8 cellular contexts compared by ENCODE assay signal in the genomic region with DNA sequence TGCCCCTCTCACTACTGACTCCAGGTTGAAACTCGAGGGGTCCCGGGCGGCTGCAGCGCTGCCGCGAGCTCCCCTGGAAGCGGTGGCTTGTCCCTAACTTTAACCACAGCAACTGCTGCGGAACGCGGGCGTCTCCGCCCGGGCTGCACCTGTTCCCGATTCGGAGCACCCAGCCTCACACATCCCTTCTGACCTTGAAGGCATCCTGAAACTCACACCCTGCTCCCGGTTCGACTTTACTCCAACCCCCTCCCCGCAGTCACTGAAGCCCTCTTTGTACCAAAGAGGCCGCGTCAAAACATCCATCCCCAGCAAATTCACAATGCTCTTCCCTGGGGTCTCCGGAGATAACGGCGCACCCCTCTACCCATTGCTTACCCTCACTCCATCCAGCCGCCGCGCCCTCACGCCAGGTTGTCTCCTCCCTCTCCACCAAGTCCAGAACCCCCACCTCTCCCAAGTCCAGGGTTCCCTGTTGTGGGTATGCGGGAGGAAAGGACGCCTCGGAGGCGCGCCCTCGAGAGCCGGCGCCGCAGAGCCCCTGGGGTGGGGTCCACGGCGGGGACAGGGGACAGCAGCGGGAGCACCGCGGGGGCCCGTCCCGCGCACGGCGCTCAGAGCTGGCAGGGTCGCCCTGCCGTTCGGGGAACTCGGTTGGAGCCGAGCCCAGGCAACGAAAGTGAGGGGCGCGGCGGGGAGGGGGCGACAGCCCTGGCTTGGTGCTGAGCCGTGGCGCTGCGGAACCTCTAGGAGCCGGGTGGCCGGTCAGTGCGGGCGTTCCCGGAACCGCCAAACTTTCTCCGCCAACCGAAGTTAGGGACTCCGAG. TPM values are rescaled to one million over a fixed set of nuclear protein-coding genes. Genes with fewer than 3 reads are reported as not detected.
A peak's percentile ranks its signal among the peaks of the same experiment; 100 is the strongest.
DNase-seq lines count a peak whose midpoint lies in the region; ATAC-seq and TF ChIP-seq lines count a peak whose summit lies in the region.

No MANE protein-coding gene starts in this region.

- intact Hi-C loops in Caco-2 (cut with micrococcal nuclease; ENCODE audit: unreplicated experiment), result loop anchor here (2.0 kb wide), 2 partner anchors 49 to 143 kb away; no protein-coding TSS in a partner anchor

- no peaks in the 10 kb centered on the region for H3K36me3 ChIP-seq in Caco-2 (ENCODE audit: control insufficient read depth, insufficient read depth, low read length)

- H3K9me3 Mint-ChIP-seq in Caco-2 (ENCODE audit: unreplicated experiment), result no peaks in the 10 kb centered on the region
- H3K9me3 Mint-ChIP-seq in chondrocyte (ENCODE audit: low read depth), result no peaks in the 10 kb centered on the region
- H3K9me3 Mint-ChIP-seq in naive thymus-derived CD8-positive, alpha-beta T cell, result no peaks in the 10 kb centered on the region

- H3K9me3 ChIP-seq in Caco-2, result no peaks in the 10 kb centered on the region

- H3K4me1 ChIP-seq in Caco-2, result no peaks in the 10 kb centered on the region

- CTCF ChIA-PET in Caco-2 (lab: Charles Lee), result interaction anchor here (0.6 to 0.9 kb wide), 6 partner anchors 24 to 283 kb away, joined by 3 to 5 read pairs (median 3); no protein-coding TSS in a partner anchor

- no peaks in the 10 kb centered on the region for H3K27me3 ChIP-seq in Caco-2 (replicated peaks; ENCODE audit: control insufficient read depth, insufficient read depth, low read length)

- peak overlapping the region; percentile 74 for H3K4me3 ChIP-seq in Caco-2 (ENCODE audit: low read depth, low read length)

- POLR2A ChIA-PET in Caco-2 (lab: Charles Lee), result no interaction called here
- POLR2A ChIA-PET in naive thymus-derived CD8-positive, alpha-beta T cell (lab: Charles Lee), result no interaction called here

- ATAC-seq in HG03354 (IDR thresholded peaks at IDR 0.05; ENCODE audit: poor library complexity, severe bottlenecking, unreplicated experiment) (peak; percentile 30), HG03196 (IDR thresholded peaks at IDR 0.05; ENCODE audit: unreplicated experiment) (no peak)
- ATAC-seq in naive thymus-derived CD8-positive, alpha-beta T cell, result no peak

- H3K4me3 Mint-ChIP-seq in Caco-2 (ENCODE audit: unreplicated experiment) (peak overlapping the region; percentile 93), chondrocyte (ENCODE audit: unreplicated experiment) (peak overlapping the region; percentile 23)
- peak overlapping the region; percentile 43 to 80 (median 65) for H3K4me3 Mint-ChIP-seq in naive thymus-derived CD8-positive, alpha-beta T cell

- TF ChIP-seq CTCF in Caco-2 (IDR thresholded peaks at IDR 0.05; ENCODE audit: insufficient read depth in 1 of 2, low read depth in 1 of 2, low read length in 1 of 2, severe bottlenecking in 1 of 2, unreplicated experiment in 1 of 2) (no peak), chondrocyte (IDR thresholded peaks at IDR 0.05) (no peak)

- H3K36me3 Mint-ChIP-seq in Caco-2 (ENCODE audit: insufficient read depth, unreplicated experiment) (no peaks in the 10 kb centered on the region), chondrocyte (ENCODE audit: low read depth) (no peaks in the 10 kb centered on the region)
- H3K36me3 Mint-ChIP-seq in naive thymus-derived CD8-positive, alpha-beta T cell, result peaks cover 0 to 8% (median 3%) of the 10 kb centered on the region in 3 donors

- H3K4me1 Mint-ChIP-seq in Caco-2 (ENCODE audit: low read depth, unreplicated experiment) (no peaks in the 10 kb centered on the region), chondrocyte (ENCODE audit: low read depth) (peaks cover 5% of the 10 kb centered on the region)
- peaks cover 6 to 20% (median 17%) of the 10 kb centered on the region in 4 donors for H3K4me1 Mint-ChIP-seq in naive thymus-derived CD8-positive, alpha-beta T cell

- peak overlapping the region; percentile 72 for H3K27ac Mint-ChIP-seq in Caco-2 (ENCODE audit: unreplicated experiment)
- H3K27ac Mint-ChIP-seq in chondrocyte (ENCODE audit: unreplicated experiment), result no peak overlapping the region
- peak overlapping the region in 1 of 10 donors; percentile 45 for H3K27ac Mint-ChIP-seq in naive thymus-derived CD8-positive, alpha-beta T cell

- DNase-seq in Caco-2 (peak in 1 of 2 experiments; percentile 19), chondrocyte (ENCODE audit: low spot score) (peak; percentile 91), NCI-H82 treated with DMSO at 0.1 percent for 48 hours (lab: John Stamatoyannopoulos, UW; ENCODE audit: unreplicated experiment) (no peak), LoVo (ENCODE audit: low spot score) (no peak), nucleus accumbens (lab: John Stamatoyannopoulos, UW) (no peak)
- DNase-seq in naive thymus-derived CD8-positive, alpha-beta T cell, result no peak

- no TSS peak for BruUV-seq in Caco-2 (replicated peaks; lab: Mats Ljungman, UMichigan)

- H3K27me3 Mint-ChIP-seq in Caco-2 (ENCODE audit: insufficient read depth, unreplicated experiment), result no peaks in the 10 kb centered on the region
- peaks cover 70% of the 10 kb centered on the region for H3K27me3 Mint-ChIP-seq in chondrocyte (ENCODE audit: low read depth)
- H3K27me3 Mint-ChIP-seq in naive thymus-derived CD8-positive, alpha-beta T cell, result peaks cover 37 to 86% (median 68%) of the 10 kb centered on the region in 5 donors

RNA-seq across cellular contexts. Expression of gene MYO5B, which starts 0.9 kb away (rescaled TPM):
- 28.3 and 28.6 TPM in 2 replicates for total RNA-seq in Caco-2 (2022)
- total RNA-seq in chondrocyte, result 0.97 TPM in 2 of 3 replicates, not detected in the other
- total RNA-seq in naive thymus-derived CD8-positive, alpha-beta T cell, result not detected
- polyA plus RNA-seq in naive thymus-derived CD8-positive, alpha-beta T cell, result under 1 TPM in 1 of 3 donors, not detected in 2; 0.03 TPM

Comparison
In these comparisons a context has a peak if more than half of its experiments do, and no peak if none do; other contexts are left out.
1. H3K4me3 Mint-ChIP-seq: peak in every context shown above with its lines; median percentile 93 in Caco-2; 65 in naive thymus-derived CD8-positive, alpha-beta T cell; 23 in chondrocyte.
2. RNA of gene MYO5B, which starts 0.9 kb away (total RNA-seq): 28.3 to 28.6 TPM in Caco-2; 0.97 TPM in chondrocyte and not detected in naive thymus-derived CD8-positive, alpha-beta T cell; every median in the first group is over 10 times any median in the second.